ENCODE assay signal across 24 cellular contexts in the genomic region with DNA sequence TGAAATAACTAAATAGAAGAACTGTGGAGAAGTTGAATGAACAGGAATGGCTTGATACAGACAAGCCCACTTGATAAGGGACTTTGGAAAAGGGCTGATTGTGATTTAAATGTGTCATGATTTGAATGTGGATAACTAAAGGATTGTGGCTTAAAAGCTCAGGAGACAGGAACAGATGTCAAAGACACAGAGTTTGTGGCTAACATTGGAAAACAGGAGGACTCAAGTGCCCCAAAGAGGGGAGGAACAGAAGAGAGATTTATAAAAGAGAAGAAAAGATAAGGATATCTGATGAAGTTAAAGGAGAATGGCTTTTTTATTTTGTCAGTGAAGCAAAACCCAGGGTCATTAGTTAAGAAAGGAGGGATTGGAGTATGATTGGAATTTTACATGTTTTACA.
DNase-seq lines count a peak whose midpoint lies in the region; ATAC-seq and TF ChIP-seq lines count a peak whose summit lies in the region.
"Had no signal": no experiment of that assay in that cellular context is flagged by ENCODE, and none has a peak within 500 bp of the region (broad histone marks: within the 10 kb centered on the region; RNA-seq: fewer than 3 reads in every experiment).

No MANE protein-coding gene starts in this region.

- H3K27me3 Mint-ChIP-seq in endodermal cell (ENCODE audit: insufficient read depth) (no peaks in the 10 kb centered on the region), mesothelial cell of epicardium (ENCODE audit: low read depth) (peaks cover 5% of the 10 kb centered on the region)
- H3K27me3 Mint-ChIP-seq: CD4-positive, CD25-positive, alpha-beta regulatory T cell had no signal

- TF ChIP-seq CTCF in endodermal cell (conservative IDR thresholded peaks at IDR 0.05) (no peak), mesothelial cell of epicardium (IDR thresholded peaks at IDR 0.05; ENCODE audit: unreplicated experiment) (no peak)

- H3K4me3 ChIP-seq in HAP-1 (no peak overlapping the region), endodermal cell (ENCODE audit: low read length) (no peak overlapping the region)
- H3K4me3 ChIP-seq: BLaER1, SJSA1 had no signal

- H3K9me3 ChIP-seq in HAP-1 (no peaks in the 10 kb centered on the region), endodermal cell (ENCODE audit: control insufficient read depth, low read length) (no peaks in the 10 kb centered on the region)
- H3K9me3 ChIP-seq: BLaER1, SJSA1 had no signal

- H3K36me3 ChIP-seq in HAP-1 (replicated peaks) (no peaks in the 10 kb centered on the region), endodermal cell (ENCODE audit: control insufficient read depth, insufficient read depth, low read length) (no peaks in the 10 kb centered on the region)
- H3K36me3 ChIP-seq: BLaER1, SJSA1 had no signal

- H3K4me1 Mint-ChIP-seq in endodermal cell (peaks cover 11% of the 10 kb centered on the region), mesothelial cell of epicardium (peaks cover 34% of the 10 kb centered on the region)
- H3K4me1 Mint-ChIP-seq: CD4-positive, CD25-positive, alpha-beta regulatory T cell had no signal

- no peaks in the 10 kb centered on the region; the same call in 1 of the 2 replicates for H3K27me3 ChIP-seq in HAP-1 (ENCODE audit: low read depth)
- no peaks in the 10 kb centered on the region for H3K27me3 ChIP-seq in endodermal cell (ENCODE audit: control insufficient read depth, insufficient read depth, low read length, poor library complexity, severe bottlenecking)
- H3K27me3 ChIP-seq: BLaER1, SJSA1 had no signal

- DNase-seq in HAP-1 (ENCODE audit: low spot score in 2 of 2) (peak; percentile 61 to 100), NCI-H82 treated with DMSO at 0.1 percent for 48 hours (lab: John Stamatoyannopoulos, UW; ENCODE audit: unreplicated experiment) (peak; percentile 44), endodermal cell (no peak), mesothelial cell of epicardium (ENCODE audit: low spot score in 2 of 2, unreplicated experiment in 2 of 2) (no peak), NCI-H146 (lab: John Stamatoyannopoulos, UW) (no peak), NAMALWA (ENCODE audit: low spot score) (no peak), hippocampal formation (lab: John Stamatoyannopoulos, UW) (no peak)
- DNase-seq: CD4-positive, CD25-positive, alpha-beta regulatory T cell; DMS153; DND-41; H7; NCI-H1092; NCI-H1417 treated with DMSO at 0.1 percent for 48 hours; NCI-H2029; NCI-H2171; NCI-H226; NCI-H510A treated with DMSO at 0.1 percent for 48 hours; NCI-H748 treated with DMSO at 0.1 percent for 48 hours; NK-92 treated with Interleukin-12 subunit alpha and Interleukin-12 subunit beta, amount 100 ng/mL, for 24 hours; Right ventricle myocardium superior; RPMI8226 had no signal

- in situ Hi-C loops in HAP-1 (cut with MboI; ENCODE audit: low sequenced_read_pairs) = loop anchor here (10.0 kb wide), 1 partner anchor 611 kb away; no protein-coding TSS in a partner anchor

- H3K9ac ChIP-seq in endodermal cell (ENCODE audit: extremely low read depth, low read length, poor library complexity, severe bottlenecking) = no peak overlapping the region
- H3K9ac ChIP-seq: BLaER1 had no signal

- no peaks in the 10 kb centered on the region for H3K36me3 Mint-ChIP-seq in endodermal cell (ENCODE audit: low read depth)
- H3K36me3 Mint-ChIP-seq in mesothelial cell of epicardium = no peaks in the 10 kb centered on the region
- H3K36me3 Mint-ChIP-seq: CD4-positive, CD25-positive, alpha-beta regulatory T cell had no signal

- H3K9me3 Mint-ChIP-seq in endodermal cell (no peaks in the 10 kb centered on the region), mesothelial cell of epicardium (peaks cover 4% of the 10 kb centered on the region)

- H3K4me3 Mint-ChIP-seq in endodermal cell (no peak overlapping the region), mesothelial cell of epicardium (no peak overlapping the region)
- H3K4me3 Mint-ChIP-seq: CD4-positive, CD25-positive, alpha-beta regulatory T cell had no signal

- no peak for ATAC-seq in HG02763 (IDR thresholded peaks at IDR 0.05; ENCODE audit: unreplicated experiment)

- no peak overlapping the region for H3K27ac ChIP-seq in endodermal cell (ENCODE audit: low read depth, low read length)
- H3K27ac ChIP-seq: BLaER1, SJSA1 had no signal

- peaks cover 34% of the 10 kb centered on the region for H3K4me1 ChIP-seq in HAP-1
- H3K4me1 ChIP-seq in endodermal cell (ENCODE audit: control insufficient read depth, insufficient read depth, low read length) = no peaks in the 10 kb centered on the region
- H3K4me1 ChIP-seq: SJSA1 had no signal

- H3K27ac Mint-ChIP-seq in endodermal cell (peak overlapping the region; percentile 5), mesothelial cell of epicardium (peak overlapping the region; percentile 52)
- H3K27ac Mint-ChIP-seq: CD4-positive, CD25-positive, alpha-beta regulatory T cell had no signal

Comparison
In these comparisons a context has a peak if more than half of its experiments do, and no peak if none do; other contexts are left out.
1. DNase-seq: peak in HAP-1 (2 of 2) and NCI-H82 treated with DMSO at 0.1 percent for 48 hours (single experiment); none in endodermal cell (single experiment), mesothelial cell of epicardium (0 of 2), NCI-H146 (single experiment), NAMALWA (single experiment) and hippocampal formation (0 of 2).